Comparison of ENCODE assay signal across 15 cellular contexts in genomic region chr4:121376097-121376496, GRCh38. TPM values are rescaled to one million over a fixed set of nuclear protein-coding genes. Genes with fewer than 3 reads are reported as not detected.
A peak's percentile ranks its signal among the peaks of the same experiment; 100 is the strongest.
DNase-seq lines count a peak whose midpoint lies in the region; ATAC-seq and TF ChIP-seq lines count a peak whose summit lies in the region.
"Had no signal": no experiment of that assay in that cellular context is flagged by ENCODE, and none has a peak within 500 bp of the region (broad histone marks: within the 10 kb centered on the region; RNA-seq: fewer than 3 reads in every experiment).

No MANE protein-coding gene starts in this region.

- H3K4me2 ChIP-seq in HCT116 (ENCODE audit: low read length): peak overlapping the region; percentile 32
- H3K4me2 ChIP-seq: GM23338 had no signal

- H3K27ac ChIP-seq in HCT116 (ENCODE audit: low read depth, low read length): no peak overlapping the region
- 0 out of 2 replicates have a peak overlapping the region, but pooled peaks have one; percentile 37 for H3K27ac ChIP-seq in SK-N-MC
- H3K27ac ChIP-seq in upper lobe of right lung: no peak overlapping the region
- no peak overlapping the region for H3K27ac ChIP-seq in right atrium auricular region
- H3K27ac ChIP-seq: C4-2B had no signal

- H3K36me3 ChIP-seq in HCT116 (ENCODE audit: control insufficient read depth in 1 of 2, insufficient read depth in 2 of 2, low read length in 2 of 2) (no peaks in the 10 kb centered on the region), SK-N-MC (ENCODE audit: insufficient read depth, low read length) (no peaks in the 10 kb centered on the region; the same call in 1 of the 2 replicates), upper lobe of right lung (no peaks in the 10 kb centered on the region), right atrium auricular region (no peaks in the 10 kb centered on the region)

- H3K4me1 ChIP-seq in HCT116 (ENCODE audit: control insufficient read depth in 1 of 2, insufficient read depth in 2 of 2, low read length in 2 of 2) (peaks cover 4 to 23% of the 10 kb centered on the region in 2 experiments; a peak in 3 of 4 replicates), upper lobe of right lung (no peaks in the 10 kb centered on the region), right atrium auricular region (peaks cover 0 to 12% of the 10 kb centered on the region in 2 donors)
- H3K4me1 ChIP-seq: Caco-2 had no signal

- H4K20me1 ChIP-seq in HCT116 (ENCODE audit: insufficient read depth): no peaks in the 10 kb centered on the region

- no peak for TF ChIP-seq CTCF in HCT116 (IDR thresholded peaks at IDR 0.05 in 2 of 3, conservative IDR thresholded peaks at IDR 0.05 in 1 of 3; ENCODE audit: borderline replicate concordance in 1 of 3, insufficient read depth in 1 of 3, low read depth in 2 of 3, low read length in 2 of 3)
- TF ChIP-seq CTCF in upper lobe of right lung (IDR thresholded peaks at IDR 0.05): no peak
- no peak for TF ChIP-seq CTCF in right atrium auricular region (IDR thresholded peaks at IDR 0.05)

- no TSS peak for BruUV-seq in HCT116 (replicated peaks; lab: Mats Ljungman, UMichigan)

- CTCF ChIA-PET in HCT116 (lab: Charles Lee): no interaction called here

- TF ChIP-seq POLR2A in HCT116 (IDR thresholded peaks at IDR 0.05; ENCODE audit: borderline replicate concordance, extremely low read depth, insufficient read depth, insufficient read length): no peak

- H3K9me3 ChIP-seq in HCT116 (ENCODE audit: control insufficient read depth in 1 of 2, insufficient read depth in 1 of 2, low read depth in 1 of 2, low read length in 2 of 2) (no peaks in the 10 kb centered on the region), SK-N-MC (ENCODE audit: low read depth, low read length) (no peaks in the 10 kb centered on the region), upper lobe of right lung (no peaks in the 10 kb centered on the region), right atrium auricular region (no peaks in the 10 kb centered on the region)
- H3K9me3 ChIP-seq: Caco-2 had no signal

- no peak for TF ChIP-seq RAD21 in HCT116 (IDR thresholded peaks at IDR 0.05; ENCODE audit: low read depth)

- POLR2A ChIA-PET in HCT116 (lab: Charles Lee): no interaction called here

- ATAC-seq in HCT116 (peak; percentile 60), esophagus mucosa (peak; percentile 70), upper lobe of right lung (no peak)
- ATAC-seq: GM23338, HepG2 had no signal

- RAD21 ChIA-PET in HCT116 (lab: Charles Lee; ENCODE audit: low non-redundant PET in 1 of 2, low total read pairs in 2 of 2, uncharacterized antibody in 2 of 2, unreplicated experiment in 2 of 2): no interaction called here

- intact Hi-C loops in HCT116 (cut with micrococcal nuclease): no loop called here
- intact Hi-C loops in upper lobe of right lung (cut with DNase I): no loop called here

- H2AFZ ChIP-seq in HCT116 (ENCODE audit: low read depth, low read length, poor library complexity, severe bottlenecking): peak overlapping the region; percentile 49
- H2AFZ ChIP-seq: GM23338 had no signal

- no peak for DNase-seq in HCT116 (ENCODE audit: low read depth, low spot score)
- DNase-seq in SK-N-MC (ENCODE audit: low read depth, low spot score): no peak
- DNase-seq in MV-4-11 (lab: John Stamatoyannopoulos, UW): no peak
- DNase-seq in upper lobe of right lung: no peak
- no peak for DNase-seq in right atrium auricular region (ENCODE audit: low spot score)
- DNase-seq: AML-193; Caco-2; CD4-positive, alpha-beta T cell; HCEC 1CT had no signal

- H3K79me2 ChIP-seq in HCT116 (ENCODE audit: insufficient read depth, low read length): no peaks in the 10 kb centered on the region

- H3K9ac ChIP-seq in HCT116 (ENCODE audit: low read length) (no peak overlapping the region), SK-N-MC (ENCODE audit: insufficient read length) (no peak overlapping the region)

- no peaks in the 10 kb centered on the region for H3K9me2 ChIP-seq in HCT116 (ENCODE audit: insufficient read depth)

- H3K4me3 ChIP-seq in HCT116 (replicated peaks in 1 of 2; ENCODE audit: low read depth in 1 of 2, low read length in 2 of 2) (0 out of 4 replicates have a peak overlapping the region, but pooled peaks of 1 of the 2 experiments have one; percentile 2), SK-N-MC (no peak overlapping the region; the same call in none of the 2 replicates), upper lobe of right lung (no peak overlapping the region), right atrium auricular region (no peak overlapping the region)
- H3K4me3 ChIP-seq: GM23338 had no signal

- H3K27me3 ChIP-seq in HCT116 (ENCODE audit: insufficient read depth, low read length) (no peaks in the 10 kb centered on the region), upper lobe of right lung (peaks cover 50% of the 10 kb centered on the region), right atrium auricular region (no peaks in the 10 kb centered on the region)

TF ChIP-seq in HCT116, 20 proteins besides CTCF, POLR2A, EP300 and RAD21 (continues in another document):
- TF ChIP-seq ZBTB33 (IDR thresholded peaks at IDR 0.05; ENCODE audit: extremely low read depth, insufficient replicate concordance, low read length) (no peak), SP1 (IDR thresholded peaks at IDR 0.05; ENCODE audit: low read depth) (0 out of 2 replicates have a peak, but pooled peaks have one; percentile 18), EGR1 (IDR thresholded peaks at IDR 0.05; ENCODE audit: low read depth) (no peak), YY1 (IDR thresholded peaks at IDR 0.05; ENCODE audit: extremely low read depth, insufficient replicate concordance, low read depth, low read length) (peak; percentile 11), MAX (IDR thresholded peaks at IDR 0.05) (peak; percentile 31; the same call in 1 of the 2 replicates), ATF3 (IDR thresholded peaks at IDR 0.05) (no peak), JUND (IDR thresholded peaks at IDR 0.05) (no peak; the same call in 1 of the 2 replicates), CBX3 (IDR thresholded peaks at IDR 0.05; ENCODE audit: low read depth) (peak; percentile 61; the same call in 1 of the 2 replicates), TCF7L2 (IDR thresholded peaks at IDR 0.05; ENCODE audit: borderline replicate concordance, extremely low read depth, insufficient read depth, insufficient read length) (peak; percentile 97), POLR2AphosphoS5 (IDR thresholded peaks at IDR 0.05; ENCODE audit: low read depth, low read length) (no peak), FOSL1 (IDR thresholded peaks at IDR 0.05; ENCODE audit: low read depth) (0 out of 2 replicates have a peak, but pooled peaks have one; percentile 33), ELF1 (IDR thresholded peaks at IDR 0.05; ENCODE audit: borderline replicate concordance, low read depth) (no peak), CEBPB (IDR thresholded peaks at IDR 0.05; ENCODE audit: low read depth) (no peak), ZNF274 (IDR thresholded peaks at IDR 0.05; ENCODE audit: low read depth, low read length) (no peak), EZH2 (IDR thresholded peaks at IDR 0.05) (no peak), REST (IDR thresholded peaks at IDR 0.05; ENCODE audit: low read depth) (no peak), ZFX (IDR thresholded peaks at IDR 0.05) (no peak)

RNA-seq across cellular contexts. Expression of gene QRFPR, which starts 4.7 kb away (rescaled TPM):
- total RNA-seq in HCT116 (2021; ENCODE audit: unreplicated experiment) (not detected), esophagus mucosa (4.3 TPM), upper lobe of right lung (0.32 TPM), right atrium auricular region (1 to 10 TPM; 1.6 to 1.8 TPM)
- polyA plus RNA-seq in HCT116 (2012): not detected in 2 replicates
- total RNA-seq: Caco-2; CD4-positive, alpha-beta T cell; HepG2 had no signal
- polyA plus RNA-seq: BJ, HepG2, IgD-negative memory B cell had no signal
